In the genomic region with DNA sequence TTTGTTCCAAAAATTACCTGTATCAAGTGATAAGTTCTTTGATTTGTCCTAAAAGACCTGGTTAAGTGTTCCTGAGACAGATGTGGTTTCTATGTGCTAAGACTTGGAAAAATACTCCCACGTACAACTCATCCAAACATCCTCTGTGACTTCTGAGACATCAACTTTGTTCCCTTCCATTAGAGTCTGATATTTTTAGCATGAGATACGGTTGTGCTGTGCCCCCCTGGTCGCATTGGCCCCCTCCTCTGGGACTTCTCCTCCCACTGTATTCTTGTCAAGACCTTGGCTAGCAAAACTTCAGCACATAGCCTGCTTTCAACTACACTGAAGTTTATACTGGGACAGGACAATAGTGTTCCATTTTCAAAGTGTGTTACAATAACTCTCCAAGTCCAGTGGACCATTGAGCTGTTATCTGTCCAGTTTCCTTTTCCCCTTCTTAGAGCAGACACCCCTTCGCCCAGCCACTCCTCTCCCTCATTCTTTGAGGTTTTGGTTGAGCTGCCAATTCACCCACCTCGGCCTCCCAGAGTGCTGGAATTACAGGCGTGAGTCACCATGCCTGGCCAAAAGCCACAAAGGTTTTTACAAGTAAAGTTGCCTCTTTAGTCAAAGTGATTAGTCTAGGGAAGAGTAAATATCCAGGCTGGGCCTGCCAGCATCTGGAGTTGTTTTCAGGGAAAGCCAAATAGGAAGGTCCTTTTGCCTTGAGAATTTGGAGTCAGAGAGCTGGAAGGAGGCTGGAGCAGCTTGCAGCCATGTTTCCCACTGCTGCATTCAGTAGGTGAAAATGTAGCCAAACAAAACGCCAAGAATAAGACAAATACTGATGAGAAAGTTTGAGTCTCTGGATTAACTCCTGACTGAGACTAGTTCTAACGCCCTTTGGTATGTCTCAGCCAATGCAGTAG, we compare ENCODE assay signal across 8 cellular contexts. TPM values are rescaled to one million over a fixed set of nuclear protein-coding genes. Genes with fewer than 3 reads are reported as not detected.
DNase-seq lines count a peak whose midpoint lies in the region; ATAC-seq, FAIRE-seq and TF ChIP-seq lines count a peak whose summit lies in the region.

No MANE protein-coding gene starts in this region.

- in situ Hi-C loops in astrocyte of the cerebellum (cut with HindIII; ENCODE audit: low sequenced_read_pairs) = loop anchor here (5.0 kb wide), 1 partner anchor 44 kb away; no protein-coding TSS in a partner anchor

- H3K4me1 ChIP-seq in thoracic aorta (ENCODE audit: control insufficient read depth in 1 of 2, low read depth in 2 of 2) = peaks cover 21 to 55% of the 10 kb centered on the region in 2 donors

- no peak for TF ChIP-seq CTCF in astrocyte of the cerebellum (IDR thresholded peaks at IDR 0.05; ENCODE audit: low read depth, low read length, missing control alignments)
- no peak for TF ChIP-seq CTCF in thoracic aorta (IDR thresholded peaks at IDR 0.05)

- H3K27ac ChIP-seq in thoracic aorta = peak overlapping the region; percentile 58 to 79

- no peaks in the 10 kb centered on the region for H3K27me3 ChIP-seq in thoracic aorta (replicated peaks; ENCODE audit: insufficient read depth)

- DNase-seq in AG08396 (ENCODE audit: low spot score) (peak; percentile 73), HT1080 (ENCODE audit: low read depth) (peak; percentile 98), astrocyte of the cerebellum (ENCODE audit: low read depth) (peak; percentile 99), kidney glomerular epithelial cell (lab: John Stamatoyannopoulos, UW) (peak; percentile 98), thoracic aorta (ENCODE audit: low spot score) (peak; percentile 87), frontal cortex (ENCODE audit: low spot score in 2 of 2) (no peak)
- DNase-seq in activated effector memory CD4-positive, alpha-beta T cell treated with Interleukin-2 at 50 U/mL for 16 hours = no peak

- no peaks in the 10 kb centered on the region for H3K9me3 ChIP-seq in thoracic aorta

- H3K4me3 ChIP-seq in astrocyte of the cerebellum (ENCODE audit: low read depth, low read length) (no peak overlapping the region), thoracic aorta (peak overlapping the region; percentile 19)

- ATAC-seq in thoracic aorta (ENCODE audit: insufficient number of reproducible peaks, low FRiP score, low read depth) (peak; percentile 52), GM21360 (IDR thresholded peaks at IDR 0.05; ENCODE audit: unreplicated experiment) (no peak)

- FAIRE-seq in frontal cortex (lab: Jason Lieb, UNC) = no peak

- peaks cover 9% of the 10 kb centered on the region for H3K36me3 ChIP-seq in thoracic aorta

RNA-seq across cellular contexts. Expression of gene PDLIM1, which starts 17.8 kb away (rescaled TPM):
- 11.4 and 17.9 TPM in 2 replicates for total RNA-seq in HT1080 (2014; rRNA removed; shearing (Covaris generic))
- 80.7 and 84.4 TPM in 2 replicates for polyA plus RNA-seq in HT1080 (2015; cell fraction: cytosol; rRNA removed)
- polyA plus RNA-seq in HT1080 (2015; cell fraction: nucleus; rRNA removed) = 36.5 and 45.3 TPM in 2 replicates
- total RNA-seq in thoracic aorta = 100 to 1,000 TPM; 109 to 140 TPM
- total RNA-seq in frontal cortex = 2.4 TPM

Comparison
In these comparisons a context has a peak if more than half of its experiments do, and no peak if none do; other contexts are left out.
1. DNase-seq: peak in AG08396 (single experiment), HT1080 (single experiment), astrocyte of the cerebellum (single experiment), kidney glomerular epithelial cell (single experiment) and thoracic aorta (single experiment); none in activated effector memory CD4-positive, alpha-beta T cell treated with Interleukin-2 at 50 U/mL for 16 hours (single experiment) and frontal cortex (0 of 2).